Comparison of ENCODE assay signal across 16 cellular contexts in the genomic region with DNA sequence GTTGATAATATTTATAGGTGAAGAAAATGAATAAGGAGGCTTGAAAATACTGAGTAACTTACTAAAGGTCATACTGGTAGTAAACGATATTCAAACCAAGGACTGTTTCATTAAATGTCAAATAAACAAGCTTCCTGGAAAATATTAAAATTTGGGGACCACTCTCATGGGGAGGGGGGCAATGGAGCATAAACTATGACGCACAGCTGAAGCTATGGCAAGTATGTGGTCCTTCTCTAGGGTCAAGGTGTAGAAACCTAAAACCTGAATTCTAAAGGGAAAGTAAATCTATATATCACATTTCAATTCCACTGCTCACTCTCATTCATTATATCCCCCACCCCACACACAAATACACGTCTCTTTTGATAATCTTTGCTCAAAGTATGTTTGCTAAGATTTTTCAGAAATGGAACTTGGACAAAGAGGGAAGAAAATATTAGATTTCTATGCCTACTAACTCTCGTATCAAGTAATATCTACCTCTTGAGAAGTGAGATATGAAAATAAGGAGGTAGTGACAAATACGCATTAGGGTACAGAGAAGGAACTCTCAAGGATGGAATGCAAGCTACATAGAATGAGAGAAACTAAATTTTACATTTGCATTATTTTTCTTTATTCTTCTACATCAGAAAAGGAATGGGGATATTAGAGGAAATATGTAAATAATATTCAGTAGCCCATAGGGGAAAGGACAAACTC.
DNase-seq lines count a peak whose midpoint lies in the region; ATAC-seq and TF ChIP-seq lines count a peak whose summit lies in the region.
"Had no signal": no experiment of that assay in that cellular context is flagged by ENCODE, and none has a peak within 500 bp of the region (broad histone marks: within the 10 kb centered on the region; RNA-seq: fewer than 3 reads in every experiment).

No MANE protein-coding gene starts in this region.

- no peak overlapping the region for H3K9ac ChIP-seq in Karpas-422 (ENCODE audit: low read length)
- H3K9ac ChIP-seq: BLaER1, GM23248 had no signal

- ATAC-seq in activated CD8-positive, alpha-beta T cell treated with anti-CD3 and anti-CD28 coated beads for 36 hours, result no peak
- no peak for ATAC-seq in activated CD8-positive, alpha-beta T cell treated with anti-CD3 and anti-CD28 coated beads, Interleukin-2, amount 10 ng/mL, durations not matched to agents 7 days and 5 days
- peak; percentile 73 for ATAC-seq in activated B cell treated with CpG ODN at 0.5 μM for 24 hours (ENCODE audit: low read depth)
- ATAC-seq in naive B cell (ENCODE audit: low read depth in 2 of 2), result peak in 1 of 2 donors; percentile 20
- ATAC-seq: HCT116 had no signal

- H3K4me3 Mint-ChIP-seq in activated CD8-positive, alpha-beta T cell treated with anti-CD3 and anti-CD28 coated beads for 36 hours, result no peak overlapping the region
- no peak overlapping the region for H3K4me3 Mint-ChIP-seq in activated CD8-positive, alpha-beta T cell treated with anti-CD3 and anti-CD28 coated beads, Interleukin-2, amount 10 ng/mL, durations not matched to agents 7 days and 5 days
- H3K4me3 Mint-ChIP-seq in activated B cell treated with CpG ODN at 0.5 μM for 24 hours, result peak overlapping the region; percentile 2
- H3K4me3 Mint-ChIP-seq in naive B cell, result no peak overlapping the region
- H3K4me3 Mint-ChIP-seq: CD8-positive, alpha-beta memory T cell had no signal

- no peak overlapping the region for H2AFZ ChIP-seq in Karpas-422 (ENCODE audit: low read length)
- H2AFZ ChIP-seq: GM23248 had no signal

- H3K4me1 Mint-ChIP-seq in activated CD8-positive, alpha-beta T cell treated with anti-CD3 and anti-CD28 coated beads for 36 hours (ENCODE audit: low read depth), result no peaks in the 10 kb centered on the region
- no peaks in the 10 kb centered on the region for H3K4me1 Mint-ChIP-seq in activated CD8-positive, alpha-beta T cell treated with anti-CD3 and anti-CD28 coated beads, Interleukin-2, amount 10 ng/mL, durations not matched to agents 7 days and 5 days (ENCODE audit: low read depth)
- H3K4me1 Mint-ChIP-seq in activated B cell treated with CpG ODN at 0.5 μM for 24 hours, result peaks cover 17% of the 10 kb centered on the region
- H3K4me1 Mint-ChIP-seq in naive B cell, result peaks cover 6 to 13% (median 11%) of the 10 kb centered on the region in 3 donors
- H3K4me1 Mint-ChIP-seq: CD8-positive, alpha-beta memory T cell had no signal

- H3K27ac Mint-ChIP-seq in activated CD8-positive, alpha-beta T cell treated with anti-CD3 and anti-CD28 coated beads for 36 hours, result peak overlapping the region; percentile 1
- H3K27ac Mint-ChIP-seq in activated CD8-positive, alpha-beta T cell treated with anti-CD3 and anti-CD28 coated beads, Interleukin-2, amount 10 ng/mL, durations not matched to agents 7 days and 5 days, result no peak overlapping the region
- H3K27ac Mint-ChIP-seq in activated B cell treated with CpG ODN at 0.5 μM for 24 hours (peak overlapping the region; percentile 33), naive B cell (peak overlapping the region in 4 of 6 donors; percentile 14 to 86 (median 42))

- H3K9me3 Mint-ChIP-seq in activated CD8-positive, alpha-beta T cell treated with anti-CD3 and anti-CD28 coated beads for 36 hours, result no peaks in the 10 kb centered on the region
- H3K9me3 Mint-ChIP-seq in activated CD8-positive, alpha-beta T cell treated with anti-CD3 and anti-CD28 coated beads, Interleukin-2, amount 10 ng/mL, durations not matched to agents 7 days and 5 days (ENCODE audit: insufficient read depth), result no peaks in the 10 kb centered on the region
- no peaks in the 10 kb centered on the region for H3K9me3 Mint-ChIP-seq in activated B cell treated with CpG ODN at 0.5 μM for 24 hours
- no peaks in the 10 kb centered on the region for H3K9me3 Mint-ChIP-seq in naive B cell
- H3K9me3 Mint-ChIP-seq: CD8-positive, alpha-beta memory T cell had no signal

- no peaks in the 10 kb centered on the region for H3K27me3 Mint-ChIP-seq in activated CD8-positive, alpha-beta T cell treated with anti-CD3 and anti-CD28 coated beads for 36 hours
- no peaks in the 10 kb centered on the region for H3K27me3 Mint-ChIP-seq in activated CD8-positive, alpha-beta T cell treated with anti-CD3 and anti-CD28 coated beads, Interleukin-2, amount 10 ng/mL, durations not matched to agents 7 days and 5 days (ENCODE audit: low read depth)
- no peaks in the 10 kb centered on the region for H3K27me3 Mint-ChIP-seq in activated B cell treated with CpG ODN at 0.5 μM for 24 hours
- H3K27me3 Mint-ChIP-seq in naive B cell, result no peaks in the 10 kb centered on the region

- intact Hi-C loops in activated CD8-positive, alpha-beta T cell treated with anti-CD3 and anti-CD28 coated beads for 36 hours (cut with micrococcal nuclease), result no loop called here
- intact Hi-C loops in activated B cell treated with CpG ODN at 0.5 μM for 24 hours (cut with micrococcal nuclease), result loop anchor here (5.0 kb wide), 1 partner anchor 84 kb away; a partner anchor contains a TSS

- no peak overlapping the region for H3K4me2 ChIP-seq in Karpas-422 (ENCODE audit: low read depth, low read length, poor library complexity, severe bottlenecking)
- H3K4me2 ChIP-seq: BLaER1 had no signal

- no peaks in the 10 kb centered on the region for H3K9me2 ChIP-seq in Karpas-422 (replicated peaks; ENCODE audit: insufficient read depth, low read length)

- no peak overlapping the region for H3K4me3 ChIP-seq in Karpas-422 (ENCODE audit: low read length)
- H3K4me3 ChIP-seq: BLaER1, GM23248 had no signal

- peaks cover 44% of the 10 kb centered on the region for H3K36me3 ChIP-seq in Karpas-422 (ENCODE audit: insufficient read depth, low read length)

- CTCF ChIA-PET in activated CD8-positive, alpha-beta T cell treated with anti-CD3 and anti-CD28 coated beads for 36 hours (lab: Charles Lee), result interaction anchor here (1.8 kb wide), 1 partner anchor 77 kb away, joined by 8 read pairs; no protein-coding TSS in a partner anchor
- CTCF ChIA-PET in activated CD8-positive, alpha-beta T cell treated with anti-CD3 and anti-CD28 coated beads, Interleukin-2, amount 10 ng/mL, durations not matched to agents 7 days and 5 days (lab: Charles Lee), result no interaction called here
- CTCF ChIA-PET in activated B cell treated with CpG ODN at 0.5 μM for 24 hours (lab: Charles Lee), result no interaction called here

- no peaks in the 10 kb centered on the region for H4K20me1 ChIP-seq in Karpas-422 (ENCODE audit: insufficient read depth, low read depth, low read length)
- H4K20me1 ChIP-seq: BLaER1 had no signal

- no peak for TF ChIP-seq CTCF in activated CD8-positive, alpha-beta T cell treated with anti-CD3 and anti-CD28 coated beads for 36 hours (IDR thresholded peaks at IDR 0.05)
- no peak for TF ChIP-seq CTCF in activated B cell treated with CpG ODN at 0.5 μM for 24 hours (IDR thresholded peaks at IDR 0.05)

- H3K4me1 ChIP-seq in Karpas-422 (ENCODE audit: low read length), result no peaks in the 10 kb centered on the region
- H3K4me1 ChIP-seq: BLaER1 had no signal

- no peak for DNase-seq in activated CD8-positive, alpha-beta T cell treated with anti-CD3 and anti-CD28 coated beads for 36 hours
- DNase-seq in activated CD8-positive, alpha-beta T cell treated with anti-CD3 and anti-CD28 coated beads, Interleukin-2, amount 10 ng/mL, durations not matched to agents 7 days and 5 days, result no peak
- DNase-seq in activated B cell treated with CpG ODN at 0.5 μM for 24 hours (no peak), naive B cell (no peak), NCI-H128 (lab: John Stamatoyannopoulos, UW; ENCODE audit: unreplicated experiment) (no peak), Karpas-422 (no peak)
- no peak for DNase-seq in activated CD8-positive, alpha-beta memory T cell treated with anti-CD3 and anti-CD28 coated beads, Interleukin-2, amount 50 U/mL, for 4 hours
- DNase-seq: Caco-2; CD8-positive, alpha-beta memory T cell; DMS53; GF-D8 had no signal

- H3K36me3 Mint-ChIP-seq in activated CD8-positive, alpha-beta T cell treated with anti-CD3 and anti-CD28 coated beads for 36 hours (ENCODE audit: low read depth), result peaks cover 46% of the 10 kb centered on the region
- peaks cover 66% of the 10 kb centered on the region for H3K36me3 Mint-ChIP-seq in activated CD8-positive, alpha-beta T cell treated with anti-CD3 and anti-CD28 coated beads, Interleukin-2, amount 10 ng/mL, durations not matched to agents 7 days and 5 days (ENCODE audit: low read depth)
- H3K36me3 Mint-ChIP-seq in activated B cell treated with CpG ODN at 0.5 μM for 24 hours (ENCODE audit: low read depth) (peaks cover 74% of the 10 kb centered on the region), naive B cell (peaks cover 16 to 22% of the 10 kb centered on the region in 2 donors)

- no peaks in the 10 kb centered on the region for H3K27me3 ChIP-seq in Karpas-422 (ENCODE audit: low read length)
- H3K27me3 ChIP-seq: BLaER1 had no signal

- peaks cover 4% of the 10 kb centered on the region for H3K79me2 ChIP-seq in Karpas-422 (ENCODE audit: low read length)

- H3K27ac ChIP-seq in Karpas-422 (ENCODE audit: low read length), result no peak overlapping the region
- H3K27ac ChIP-seq: 22Rv1, BLaER1, HL-60 had no signal

- POLR2A ChIA-PET in activated CD8-positive, alpha-beta T cell treated with anti-CD3 and anti-CD28 coated beads for 36 hours (lab: Charles Lee), result no interaction called here
- POLR2A ChIA-PET in activated CD8-positive, alpha-beta T cell treated with anti-CD3 and anti-CD28 coated beads, Interleukin-2, amount 10 ng/mL, durations not matched to agents 7 days and 5 days (lab: Charles Lee), result no interaction called here
- POLR2A ChIA-PET in activated B cell treated with CpG ODN at 0.5 μM for 24 hours (lab: Charles Lee), result interaction anchor here (1.3 kb wide), 1 partner anchor 435 kb away, joined by 6 read pairs; a partner anchor contains a TSS

- no peaks in the 10 kb centered on the region for H3K9me3 ChIP-seq in Karpas-422 (ENCODE audit: low read length)
- H3K9me3 ChIP-seq: BLaER1, Caco-2 had no signal
